ENCODE assay signal across 1 cellular context in the genomic region with DNA sequence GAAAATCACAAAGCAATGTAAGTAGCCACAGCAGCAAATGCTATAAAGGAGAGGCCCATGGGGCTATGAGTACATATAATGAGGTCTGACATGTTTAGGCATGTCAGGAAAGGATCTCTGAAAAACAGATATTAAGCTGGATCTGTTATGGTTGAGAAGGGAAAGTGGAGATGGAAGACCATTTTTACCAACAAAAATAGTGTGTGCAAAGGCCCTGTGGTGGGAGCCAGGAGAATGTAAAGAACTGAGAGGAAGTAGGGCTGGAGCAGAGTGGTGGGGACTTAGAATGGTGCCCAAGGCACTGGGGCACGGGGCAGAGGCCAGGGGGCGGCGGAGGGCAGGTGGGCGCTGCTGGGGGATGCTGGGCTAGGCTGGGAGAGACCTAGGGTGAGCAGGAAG.
TF ChIP-seq lines count a peak whose summit lies in the region.

No MANE protein-coding gene starts in this region.

TF ChIP-seq in HCT116, 20 proteins besides CTCF, POLR2A, EP300 and RAD21 (continued from another document):
- TF ChIP-seq EZH2phosphoT487 (IDR thresholded peaks at IDR 0.05; ENCODE audit: borderline replicate concordance): no peak
- TF ChIP-seq SRF (IDR thresholded peaks at IDR 0.05; ENCODE audit: low read depth): no peak
- TF ChIP-seq POLR2AphosphoS5 (IDR thresholded peaks at IDR 0.05; ENCODE audit: low read depth, low read length): no peak
- TF ChIP-seq TCF7L2 (IDR thresholded peaks at IDR 0.05; ENCODE audit: borderline replicate concordance, extremely low read depth, insufficient read depth, insufficient read length): no peak
- no peak for TF ChIP-seq EZH2 (IDR thresholded peaks at IDR 0.05)
- no peak for TF ChIP-seq FOSL1 (IDR thresholded peaks at IDR 0.05; ENCODE audit: low read depth)
- TF ChIP-seq SIN3A (IDR thresholded peaks at IDR 0.05; ENCODE audit: low read depth): no peak
- no peak for TF ChIP-seq SP1 (IDR thresholded peaks at IDR 0.05; ENCODE audit: low read depth)
- no peak for TF ChIP-seq ELF1 (IDR thresholded peaks at IDR 0.05; ENCODE audit: borderline replicate concordance, low read depth)
- TF ChIP-seq, protein P1, sequence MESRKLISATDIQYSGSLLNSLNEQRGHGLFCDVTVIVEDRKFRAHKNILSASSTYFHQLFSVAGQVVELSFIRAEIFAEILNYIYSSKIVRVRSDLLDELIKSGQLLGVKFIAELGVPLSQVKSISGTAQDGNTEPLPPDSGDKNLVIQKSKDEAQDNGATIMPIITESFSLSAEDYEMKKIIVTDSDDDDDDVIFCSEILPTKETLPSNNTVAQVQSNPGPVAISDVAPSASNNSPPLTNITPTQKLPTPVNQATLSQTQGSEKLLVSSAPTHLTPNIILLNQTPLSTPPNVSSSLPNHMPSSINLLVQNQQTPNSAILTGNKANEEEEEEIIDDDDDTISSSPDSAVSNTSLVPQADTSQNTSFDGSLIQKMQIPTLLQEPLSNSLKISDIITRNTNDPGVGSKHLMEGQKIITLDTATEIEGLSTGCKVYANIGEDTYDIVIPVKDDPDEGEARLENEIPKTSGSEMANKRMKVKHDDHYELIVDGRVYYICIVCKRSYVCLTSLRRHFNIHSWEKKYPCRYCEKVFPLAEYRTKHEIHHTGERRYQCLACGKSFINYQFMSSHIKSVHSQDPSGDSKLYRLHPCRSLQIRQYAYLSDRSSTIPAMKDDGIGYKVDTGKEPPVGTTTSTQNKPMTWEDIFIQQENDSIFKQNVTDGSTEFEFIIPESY (IDR thresholded peaks at IDR 0.05; ENCODE audit: extremely low read depth, insufficient replicate concordance, low read length): no peak
- TF ChIP-seq JUND (IDR thresholded peaks at IDR 0.05): no peak
- TF ChIP-seq, protein P2, sequence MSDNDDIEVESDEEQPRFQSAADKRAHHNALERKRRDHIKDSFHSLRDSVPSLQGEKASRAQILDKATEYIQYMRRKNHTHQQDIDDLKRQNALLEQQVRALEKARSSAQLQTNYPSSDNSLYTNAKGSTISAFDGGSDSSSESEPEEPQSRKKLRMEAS (IDR thresholded peaks at IDR 0.05): no peak; the same call in 1 of the 2 replicates
